In the genomic region with DNA sequence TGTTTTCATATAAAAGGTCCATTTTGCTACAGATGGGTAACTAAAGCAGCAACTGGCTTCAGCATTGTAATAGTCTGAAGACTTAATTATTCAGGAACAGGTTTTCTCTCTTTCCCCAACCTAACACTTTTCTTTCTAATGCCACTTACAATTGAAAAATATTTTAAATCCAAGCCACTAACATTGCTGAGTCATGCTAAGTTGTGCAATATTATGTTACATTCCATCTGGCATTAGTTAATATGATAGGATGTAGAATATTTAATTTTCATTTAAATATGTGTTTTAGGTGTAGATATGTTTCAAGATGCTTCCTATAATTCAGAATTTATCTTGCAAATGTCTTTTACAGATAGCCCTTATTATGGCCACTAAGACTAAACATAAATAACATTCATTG, we compare ENCODE assay signal across 16 cellular contexts.
DNase-seq lines count a peak whose midpoint lies in the region; ATAC-seq, FAIRE-seq and TF ChIP-seq lines count a peak whose summit lies in the region.
"Had no signal": no experiment of that assay in that cellular context is flagged by ENCODE, and none has a peak within 500 bp of the region (broad histone marks: within the 10 kb centered on the region; RNA-seq: fewer than 3 reads in every experiment).

No MANE protein-coding gene starts in this region.

- no peak overlapping the region for H3K9ac ChIP-seq in K562 (ENCODE audit: insufficient read depth in 1 of 2, low read depth in 2 of 2, low read length in 2 of 2)

- no peak for ATAC-seq in K562
- ATAC-seq in GM19455 (IDR thresholded peaks at IDR 0.05; ENCODE audit: unreplicated experiment): no peak
- ATAC-seq: left colon, Panc1, right cardiac atrium had no signal

- TF ChIP-seq RAD21 in Ishikawa (IDR thresholded peaks at IDR 0.05; ENCODE audit: low read depth): no peak
- TF ChIP-seq RAD21 in K562 (CRISPR knock-in tag; conservative IDR thresholded peaks at IDR 0.05 in 1 of 2, IDR thresholded peaks at IDR 0.05 in 1 of 2): no peak

- POLR2A ChIA-PET in K562 (lab: Yijun Ruan, JAX): no interaction called here
- POLR2A ChIA-PET in activated CD4-positive, alpha-beta memory T cell treated with anti-CD3 and anti-CD28 coated beads, Interleukin-2, amount 10 ng/mL, durations not matched to agents 7 days and 5 days (lab: Charles Lee): no interaction called here

- intact Hi-C loops in K562 (cut with micrococcal nuclease): no loop called here

- H4K20me1 ChIP-seq in K562 (replicated peaks; ENCODE audit: control insufficient read depth, insufficient read depth, low read length): no peaks in the 10 kb centered on the region

- peak; percentile 22 for DNase-seq in AG09319 (ENCODE audit: extremely low read depth, low read depth)
- no peak for DNase-seq in K562 (ENCODE audit: extremely low read depth in 1 of 4, low spot score in 3 of 4)
- peak; percentile 9 for DNase-seq in kidney tubule cell (ENCODE audit: low spot score)
- no peak for DNase-seq in activated CD4-positive, alpha-beta T cell treated with anti-CD3 and anti-CD28 coated beads, Interleukin-2, amount 50 U/mL, for 48 hours
- DNase-seq in activated CD4-positive, alpha-beta memory T cell treated with anti-CD3 and anti-CD28 coated beads, Interleukin-2, amount 10 ng/mL, durations not matched to agents 7 days and 5 days: no peak
- no peak for DNase-seq in SHP77 treated with DMSO at 0.1 percent for 48 hours (lab: John Stamatoyannopoulos, UW)
- DNase-seq: COR-L47, dermis blood vessel endothelial cell, left colon, naive B cell, NCI-H1105, right cardiac atrium had no signal

- H3K79me2 ChIP-seq in K562 (ENCODE audit: control insufficient read depth, insufficient read depth, low read length): no peaks in the 10 kb centered on the region

- H3K4me1 Mint-ChIP-seq in activated CD4-positive, alpha-beta memory T cell treated with anti-CD3 and anti-CD28 coated beads, Interleukin-2, amount 10 ng/mL, durations not matched to agents 7 days and 5 days: no peaks in the 10 kb centered on the region
- H3K4me1 Mint-ChIP-seq: activated naive CD4-positive, alpha-beta T cell treated with anti-CD3 and anti-CD28 coated beads, Interleukin-2, amount 50 U/mL, for 24 hours; naive B cell had no signal

- no peaks in the 10 kb centered on the region for H3K27me3 ChIP-seq in K562 (ENCODE audit: control insufficient read depth in 2 of 2, insufficient read depth in 2 of 2, low read length in 2 of 2)

- TF ChIP-seq EP300 in Ishikawa (IDR thresholded peaks at IDR 0.05; ENCODE audit: borderline replicate concordance): no peak
- TF ChIP-seq EP300 in K562 (IDR thresholded peaks at IDR 0.05; ENCODE audit: low read length): no peak

- H3K27ac Mint-ChIP-seq in activated CD4-positive, alpha-beta memory T cell treated with anti-CD3 and anti-CD28 coated beads, Interleukin-2, amount 10 ng/mL, durations not matched to agents 7 days and 5 days: no peak overlapping the region
- H3K27ac Mint-ChIP-seq: activated naive CD4-positive, alpha-beta T cell treated with anti-CD3 and anti-CD28 coated beads, Interleukin-2, amount 50 U/mL, for 24 hours; naive B cell had no signal

- CTCF ChIA-PET in K562 (lab: Yijun Ruan, JAX; ENCODE audit: low intra/inter-chr PET ratio): no interaction called here
- CTCF ChIA-PET in activated CD4-positive, alpha-beta memory T cell treated with anti-CD3 and anti-CD28 coated beads, Interleukin-2, amount 10 ng/mL, durations not matched to agents 7 days and 5 days (lab: Charles Lee): no interaction called here

- H3K9me3 ChIP-seq in K562 (replicated peaks; ENCODE audit: control insufficient read depth, insufficient read depth, low read depth, low read length): no peaks in the 10 kb centered on the region

- in situ Hi-C loops in K562 (cut with MboI): no loop called here

- no TSS peak for BruUV-seq in K562 (replicated peaks; lab: Mats Ljungman, UMichigan)

- H3K4me2 ChIP-seq in K562 (ENCODE audit: insufficient read depth, low read length): no peak overlapping the region

- H2AFZ ChIP-seq in K562 (ENCODE audit: low read depth, low read length): no peak overlapping the region

- no peak overlapping the region for H3K4me3 Mint-ChIP-seq in activated CD4-positive, alpha-beta memory T cell treated with anti-CD3 and anti-CD28 coated beads, Interleukin-2, amount 10 ng/mL, durations not matched to agents 7 days and 5 days
- H3K4me3 Mint-ChIP-seq: activated naive CD4-positive, alpha-beta T cell treated with anti-CD3 and anti-CD28 coated beads, Interleukin-2, amount 50 U/mL, for 24 hours; naive B cell had no signal

- H3K4me1 ChIP-seq in K562 (replicated peaks in 1 of 2; ENCODE audit: control insufficient read depth in 2 of 2, insufficient read depth in 2 of 2, low read length in 2 of 2): no peaks in the 10 kb centered on the region

- TF ChIP-seq CTCF in AG09319 (IDR thresholded peaks at IDR 0.05; ENCODE audit: low read depth, low read length): no peak
- TF ChIP-seq CTCF in K562 (IDR thresholded peaks at IDR 0.05 in 2 of 3, conservative IDR thresholded peaks at IDR 0.05 in 1 of 3; ENCODE audit: insufficient read depth in 2 of 3, low read depth in 1 of 3, low read length in 3 of 3): no peak

- no peak overlapping the region for H3K27ac ChIP-seq in K562 (ENCODE audit: extremely low read depth, low read depth, low read length)

- no peaks in the 10 kb centered on the region for H3K36me3 Mint-ChIP-seq in activated CD4-positive, alpha-beta memory T cell treated with anti-CD3 and anti-CD28 coated beads, Interleukin-2, amount 10 ng/mL, durations not matched to agents 7 days and 5 days (ENCODE audit: low read depth)
- H3K36me3 Mint-ChIP-seq: activated naive CD4-positive, alpha-beta T cell treated with anti-CD3 and anti-CD28 coated beads, Interleukin-2, amount 50 U/mL, for 24 hours; naive B cell had no signal

- H3K9me3 Mint-ChIP-seq in activated CD4-positive, alpha-beta memory T cell treated with anti-CD3 and anti-CD28 coated beads, Interleukin-2, amount 10 ng/mL, durations not matched to agents 7 days and 5 days: no peaks in the 10 kb centered on the region
- H3K9me3 Mint-ChIP-seq: activated naive CD4-positive, alpha-beta T cell treated with anti-CD3 and anti-CD28 coated beads, Interleukin-2, amount 50 U/mL, for 24 hours had no signal

- no peaks in the 10 kb centered on the region; the same call in 2 of the 3 replicates for H3K36me3 ChIP-seq in K562 (ENCODE audit: control insufficient read depth, insufficient read depth, low read length)

- H3K4me3 ChIP-seq in K562: no peak overlapping the region

- H3K9me1 ChIP-seq in K562 (ENCODE audit: control insufficient read depth, insufficient read depth, low read length): no peaks in the 10 kb centered on the region

- TF ChIP-seq POLR2A in K562 (conservative IDR thresholded peaks at IDR 0.05): no peak

- no peaks in the 10 kb centered on the region for H3K27me3 Mint-ChIP-seq in activated CD4-positive, alpha-beta memory T cell treated with anti-CD3 and anti-CD28 coated beads, Interleukin-2, amount 10 ng/mL, durations not matched to agents 7 days and 5 days
- H3K27me3 Mint-ChIP-seq: activated naive CD4-positive, alpha-beta T cell treated with anti-CD3 and anti-CD28 coated beads, Interleukin-2, amount 50 U/mL, for 24 hours; naive B cell had no signal

- FAIRE-seq in K562 (lab: Jason Lieb, UNC): no peak

TF ChIP-seq in Ishikawa, 13 proteins besides CTCF, POLR2A, EP300 and RAD21:
- no peak for TF ChIP-seq ZBTB7A (IDR thresholded peaks at IDR 0.05; ENCODE audit: low read depth)
- TF ChIP-seq CEBPB (IDR thresholded peaks at IDR 0.05): peak; percentile 90

TF ChIP-seq in K562, 482 proteins besides CTCF, POLR2A, EP300 and RAD21 (continues in another document):
- TF ChIP-seq MAFG (tag; conservative IDR thresholded peaks at IDR 0.05) (peak; percentile 80), CEBPG (CRISPR knock-in tag; IDR thresholded peaks at IDR 0.05) (no peak), CEBPG (tag; conservative IDR thresholded peaks at IDR 0.05 in 1 of 2, IDR thresholded peaks at IDR 0.05 in 1 of 2) (peak; percentile 45 to 83), ZNF316 (IDR thresholded peaks at IDR 0.05) (peak; percentile 77), NFE2 (IDR thresholded peaks at IDR 0.05; ENCODE audit: low read depth) (peak; percentile 82), NFATC3 (IDR thresholded peaks at IDR 0.05) (no peak), BACH1 (tag; IDR thresholded peaks at IDR 0.05) (peak; percentile 43; the same call in 1 of the 2 replicates), MAFK (IDR thresholded peaks at IDR 0.05; ENCODE audit: low read length) (peak; percentile 78; the same call in 1 of the 2 replicates), ZNF707 (CRISPR knock-in tag; conservative IDR thresholded peaks at IDR 0.05) (no peak), C11orf30 (IDR thresholded peaks at IDR 0.05; ENCODE audit: low read depth) (peak; percentile 66), SMARCA5 (IDR thresholded peaks at IDR 0.05) (no peak), ARID1B (IDR thresholded peaks at IDR 0.05) (no peak), CEBPB (tag; IDR thresholded peaks at IDR 0.05) (peak; percentile 90), POLR2AphosphoS2 (IDR thresholded peaks at IDR 0.05; ENCODE audit: low read length) (no peak), ZBTB8A (IDR thresholded peaks at IDR 0.05; ENCODE audit: partially characterized antibody) (no peak)
- TF ChIP-seq, protein P1, sequence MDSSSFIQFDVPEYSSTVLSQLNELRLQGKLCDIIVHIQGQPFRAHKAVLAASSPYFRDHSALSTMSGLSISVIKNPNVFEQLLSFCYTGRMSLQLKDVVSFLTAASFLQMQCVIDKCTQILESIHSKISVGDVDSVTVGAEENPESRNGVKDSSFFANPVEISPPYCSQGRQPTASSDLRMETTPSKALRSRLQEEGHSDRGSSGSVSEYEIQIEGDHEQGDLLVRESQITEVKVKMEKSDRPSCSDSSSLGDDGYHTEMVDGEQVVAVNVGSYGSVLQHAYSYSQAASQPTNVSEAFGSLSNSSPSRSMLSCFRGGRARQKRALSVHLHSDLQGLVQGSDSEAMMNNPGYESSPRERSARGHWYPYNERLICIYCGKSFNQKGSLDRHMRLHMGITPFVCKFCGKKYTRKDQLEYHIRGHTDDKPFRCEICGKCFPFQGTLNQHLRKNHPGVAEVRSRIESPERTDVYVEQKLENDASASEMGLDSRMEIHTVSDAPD (CRISPR knock-in tag; IDR thresholded peaks at IDR 0.05): no peak
- TF ChIP-seq, protein P2, sequence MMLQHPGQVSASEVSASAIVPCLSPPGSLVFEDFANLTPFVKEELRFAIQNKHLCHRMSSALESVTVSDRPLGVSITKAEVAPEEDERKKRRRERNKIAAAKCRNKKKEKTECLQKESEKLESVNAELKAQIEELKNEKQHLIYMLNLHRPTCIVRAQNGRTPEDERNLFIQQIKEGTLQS (IDR thresholded peaks at IDR 0.05): 0 out of 2 replicates have a peak, but pooled peaks have one; percentile 16
- TF ChIP-seq, protein P2 (CRISPR knock-in tag; conservative IDR thresholded peaks at IDR 0.05): no peak

Comparison
In these comparisons a context has a peak if more than half of its experiments do, and no peak if none do; other contexts are left out.
1. DNase-seq: peak in AG09319 (single experiment) and kidney tubule cell (single experiment); none in K562 (0 of 4), activated CD4-positive, alpha-beta T cell treated with anti-CD3 and anti-CD28 coated beads, Interleukin-2, amount 50 U/mL, for 48 hours (0 of 2), activated CD4-positive, alpha-beta memory T cell treated with anti-CD3 and anti-CD28 coated beads, Interleukin-2, amount 10 ng/mL, durations not matched to agents 7 days and 5 days (single experiment) and SHP77 treated with DMSO at 0.1 percent for 48 hours (single experiment).